1 cellular context compared by ENCODE assay signal in the genomic region with DNA sequence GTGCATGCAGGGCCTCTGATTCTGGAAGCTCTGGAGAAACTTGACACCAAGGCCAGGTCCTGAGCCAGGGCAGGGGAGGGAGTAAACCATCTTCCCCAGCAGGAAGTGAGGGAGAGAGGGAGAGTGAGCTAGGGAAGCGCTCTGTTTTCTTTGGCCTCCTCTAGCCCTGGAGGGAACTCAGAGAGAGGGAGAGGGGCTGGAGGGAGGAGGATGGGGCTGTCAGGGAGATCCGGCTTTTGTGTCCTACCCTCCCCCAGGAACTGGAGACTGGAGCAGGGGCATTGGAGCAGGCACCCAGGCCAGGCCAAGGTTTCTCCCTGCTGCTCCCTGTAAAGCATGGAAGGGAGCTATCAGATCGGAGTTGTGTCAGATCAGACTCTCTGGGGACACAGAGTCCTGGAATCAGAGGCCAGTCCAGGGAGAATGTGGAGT.
TF ChIP-seq lines count a peak whose summit lies in the region.

No MANE protein-coding gene starts in this region.

TF ChIP-seq in GM23338, 12 proteins besides CTCF, POLR2A, EP300 and RAD21 (continued from another document):
- TF ChIP-seq, protein P1, sequence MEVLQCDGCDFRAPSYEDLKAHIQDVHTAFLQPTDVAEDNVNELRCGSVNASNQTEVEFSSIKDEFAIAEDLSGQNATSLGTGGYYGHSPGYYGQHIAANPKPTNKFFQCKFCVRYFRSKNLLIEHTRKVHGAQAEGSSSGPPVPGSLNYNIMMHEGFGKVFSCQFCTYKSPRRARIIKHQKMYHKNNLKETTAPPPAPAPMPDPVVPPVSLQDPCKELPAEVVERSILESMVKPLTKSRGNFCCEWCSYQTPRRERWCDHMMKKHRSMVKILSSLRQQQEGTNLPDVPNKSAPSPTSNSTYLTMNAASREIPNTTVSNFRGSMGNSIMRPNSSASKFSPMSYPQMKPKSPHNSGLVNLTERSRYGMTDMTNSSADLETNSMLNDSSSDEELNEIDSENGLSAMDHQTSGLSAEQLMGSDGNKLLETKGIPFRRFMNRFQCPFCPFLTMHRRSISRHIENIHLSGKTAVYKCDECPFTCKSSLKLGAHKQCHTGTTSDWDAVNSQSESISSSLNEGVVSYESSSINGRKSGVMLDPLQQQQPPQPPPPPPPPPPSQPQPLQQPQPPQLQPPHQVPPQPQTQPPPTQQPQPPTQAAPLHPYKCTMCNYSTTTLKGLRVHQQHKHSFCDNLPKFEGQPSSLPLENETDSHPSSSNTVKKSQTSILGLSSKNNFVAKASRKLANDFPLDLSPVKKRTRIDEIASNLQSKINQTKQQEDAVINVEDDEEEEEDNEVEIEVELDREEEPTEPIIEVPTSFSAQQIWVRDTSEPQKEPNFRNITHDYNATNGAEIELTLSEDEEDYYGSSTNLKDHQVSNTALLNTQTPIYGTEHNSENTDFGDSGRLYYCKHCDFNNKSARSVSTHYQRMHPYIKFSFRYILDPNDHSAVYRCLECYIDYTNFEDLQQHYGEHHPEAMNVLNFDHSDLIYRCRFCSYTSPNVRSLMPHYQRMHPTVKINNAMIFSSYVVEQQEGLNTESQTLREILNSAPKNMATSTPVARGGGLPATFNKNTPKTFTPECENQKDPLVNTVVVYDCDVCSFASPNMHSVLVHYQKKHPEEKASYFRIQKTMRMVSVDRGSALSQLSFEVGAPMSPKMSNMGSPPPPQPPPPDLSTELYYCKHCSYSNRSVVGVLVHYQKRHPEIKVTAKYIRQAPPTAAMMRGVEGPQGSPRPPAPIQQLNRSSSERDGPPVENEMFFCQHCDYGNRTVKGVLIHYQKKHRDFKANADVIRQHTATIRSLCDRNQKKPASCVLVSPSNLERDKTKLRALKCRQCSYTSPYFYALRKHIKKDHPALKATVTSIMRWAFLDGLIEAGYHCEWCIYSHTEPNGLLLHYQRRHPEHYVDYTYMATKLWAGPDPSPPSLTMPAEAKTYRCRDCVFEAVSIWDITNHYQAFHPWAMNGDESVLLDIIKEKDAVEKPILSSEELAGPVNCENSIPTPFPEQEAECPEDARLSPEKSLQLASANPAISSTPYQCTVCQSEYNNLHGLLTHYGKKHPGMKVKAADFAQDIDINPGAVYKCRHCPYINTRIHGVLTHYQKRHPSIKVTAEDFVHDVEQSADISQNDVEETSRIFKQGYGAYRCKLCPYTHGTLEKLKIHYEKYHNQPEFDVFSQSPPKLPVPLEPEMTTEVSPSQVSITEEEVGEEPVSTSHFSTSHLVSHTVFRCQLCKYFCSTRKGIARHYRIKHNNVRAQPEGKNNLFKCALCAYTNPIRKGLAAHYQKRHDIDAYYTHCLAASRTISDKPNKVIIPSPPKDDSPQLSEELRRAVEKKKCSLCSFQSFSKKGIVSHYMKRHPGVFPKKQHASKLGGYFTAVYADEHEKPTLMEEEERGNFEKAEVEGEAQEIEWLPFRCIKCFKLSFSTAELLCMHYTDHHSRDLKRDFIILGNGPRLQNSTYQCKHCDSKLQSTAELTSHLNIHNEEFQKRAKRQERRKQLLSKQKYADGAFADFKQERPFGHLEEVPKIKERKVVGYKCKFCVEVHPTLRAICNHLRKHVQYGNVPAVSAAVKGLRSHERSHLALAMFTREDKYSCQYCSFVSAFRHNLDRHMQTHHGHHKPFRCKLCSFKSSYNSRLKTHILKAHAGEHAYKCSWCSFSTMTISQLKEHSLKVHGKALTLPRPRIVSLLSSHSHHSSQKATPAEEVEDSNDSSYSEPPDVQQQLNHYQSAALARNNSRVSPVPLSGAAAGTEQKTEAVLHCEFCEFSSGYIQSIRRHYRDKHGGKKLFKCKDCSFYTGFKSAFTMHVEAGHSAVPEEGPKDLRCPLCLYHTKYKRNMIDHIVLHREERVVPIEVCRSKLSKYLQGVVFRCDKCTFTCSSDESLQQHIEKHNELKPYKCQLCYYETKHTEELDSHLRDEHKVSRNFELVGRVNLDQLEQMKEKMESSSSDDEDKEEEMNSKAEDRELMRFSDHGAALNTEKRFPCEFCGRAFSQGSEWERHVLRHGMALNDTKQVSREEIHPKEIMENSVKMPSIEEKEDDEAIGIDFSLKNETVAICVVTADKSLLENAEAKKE (CRISPR knock-in tag; IDR thresholded peaks at IDR 0.05): no peak
- TF ChIP-seq POLR2AphosphoS5 (IDR thresholded peaks at IDR 0.05; ENCODE audit: low read depth) (no peak), STAT1 (IDR thresholded peaks at IDR 0.05; ENCODE audit: unreplicated experiment) (no peak), ZNF331 (CRISPR knock-in tag; IDR thresholded peaks at IDR 0.05; ENCODE audit: low read depth) (no peak), ZNF114 (CRISPR knock-in tag; IDR thresholded peaks at IDR 0.05) (no peak), NANOG (IDR thresholded peaks at IDR 0.05; ENCODE audit: borderline replicate concordance) (no peak)
- TF ChIP-seq, protein P2, sequence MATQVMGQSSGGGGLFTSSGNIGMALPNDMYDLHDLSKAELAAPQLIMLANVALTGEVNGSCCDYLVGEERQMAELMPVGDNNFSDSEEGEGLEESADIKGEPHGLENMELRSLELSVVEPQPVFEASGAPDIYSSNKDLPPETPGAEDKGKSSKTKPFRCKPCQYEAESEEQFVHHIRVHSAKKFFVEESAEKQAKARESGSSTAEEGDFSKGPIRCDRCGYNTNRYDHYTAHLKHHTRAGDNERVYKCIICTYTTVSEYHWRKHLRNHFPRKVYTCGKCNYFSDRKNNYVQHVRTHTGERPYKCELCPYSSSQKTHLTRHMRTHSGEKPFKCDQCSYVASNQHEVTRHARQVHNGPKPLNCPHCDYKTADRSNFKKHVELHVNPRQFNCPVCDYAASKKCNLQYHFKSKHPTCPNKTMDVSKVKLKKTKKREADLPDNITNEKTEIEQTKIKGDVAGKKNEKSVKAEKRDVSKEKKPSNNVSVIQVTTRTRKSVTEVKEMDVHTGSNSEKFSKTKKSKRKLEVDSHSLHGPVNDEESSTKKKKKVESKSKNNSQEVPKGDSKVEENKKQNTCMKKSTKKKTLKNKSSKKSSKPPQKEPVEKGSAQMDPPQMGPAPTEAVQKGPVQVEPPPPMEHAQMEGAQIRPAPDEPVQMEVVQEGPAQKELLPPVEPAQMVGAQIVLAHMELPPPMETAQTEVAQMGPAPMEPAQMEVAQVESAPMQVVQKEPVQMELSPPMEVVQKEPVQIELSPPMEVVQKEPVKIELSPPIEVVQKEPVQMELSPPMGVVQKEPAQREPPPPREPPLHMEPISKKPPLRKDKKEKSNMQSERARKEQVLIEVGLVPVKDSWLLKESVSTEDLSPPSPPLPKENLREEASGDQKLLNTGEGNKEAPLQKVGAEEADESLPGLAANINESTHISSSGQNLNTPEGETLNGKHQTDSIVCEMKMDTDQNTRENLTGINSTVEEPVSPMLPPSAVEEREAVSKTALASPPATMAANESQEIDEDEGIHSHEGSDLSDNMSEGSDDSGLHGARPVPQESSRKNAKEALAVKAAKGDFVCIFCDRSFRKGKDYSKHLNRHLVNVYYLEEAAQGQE (IDR thresholded peaks at IDR 0.05; ENCODE audit: unreplicated experiment): no peak
